In genomic region chr12:51390457-51391046, GRCh38 we compare ENCODE assay signal across 9 cellular contexts. TPM values are rescaled to one million over a fixed set of nuclear protein-coding genes. Genes with fewer than 3 reads are reported as not detected.
DNase-seq lines count a peak whose midpoint lies in the region; ATAC-seq and TF ChIP-seq lines count a peak whose summit lies in the region.
"Had no signal": no experiment of that assay in that cellular context is flagged by ENCODE, and none has a peak within 500 bp of the region (broad histone marks: within the 10 kb centered on the region; RNA-seq: fewer than 3 reads in every experiment).

No MANE protein-coding gene starts in this region.

- ATAC-seq in activated CD8-positive, alpha-beta T cell treated with anti-CD3 and anti-CD28 coated beads for 36 hours = no peak

- H3K27me3 Mint-ChIP-seq in activated CD4-positive, alpha-beta T cell treated with anti-CD3 and anti-CD28 coated beads, Interleukin-2, amount 10 ng/mL, durations not matched to agents 7 days and 5 days = no peaks in the 10 kb centered on the region
- H3K27me3 Mint-ChIP-seq in activated CD8-positive, alpha-beta T cell treated with anti-CD3 and anti-CD28 coated beads for 36 hours = no peaks in the 10 kb centered on the region

- DNase-seq in activated CD4-positive, alpha-beta T cell treated with anti-CD3 and anti-CD28 coated beads, Interleukin-2, amount 10 ng/mL, durations not matched to agents 7 days and 5 days = no peak
- no peak for DNase-seq in activated CD4-positive, alpha-beta T cell treated with anti-CD3 and anti-CD28 coated beads for 1 hour
- no peak for DNase-seq in activated CD8-positive, alpha-beta T cell treated with anti-CD3 and anti-CD28 coated beads for 36 hours
- DNase-seq in iPS-NIHi11 (ENCODE audit: low spot score) (peak; percentile 18), RPMI8226 (no peak), H4 (ENCODE audit: low spot score) (no peak), GM10248 (ENCODE audit: extremely low spot score) (no peak)
- DNase-seq: NCI-H187 had no signal

- H3K9me3 Mint-ChIP-seq in activated CD4-positive, alpha-beta T cell treated with anti-CD3 and anti-CD28 coated beads, Interleukin-2, amount 10 ng/mL, durations not matched to agents 7 days and 5 days = no peaks in the 10 kb centered on the region
- H3K9me3 Mint-ChIP-seq in activated CD8-positive, alpha-beta T cell treated with anti-CD3 and anti-CD28 coated beads for 36 hours = no peaks in the 10 kb centered on the region

- peaks cover 76% of the 10 kb centered on the region for H3K4me1 Mint-ChIP-seq in activated CD4-positive, alpha-beta T cell treated with anti-CD3 and anti-CD28 coated beads, Interleukin-2, amount 10 ng/mL, durations not matched to agents 7 days and 5 days
- H3K4me1 Mint-ChIP-seq in activated CD8-positive, alpha-beta T cell treated with anti-CD3 and anti-CD28 coated beads for 36 hours (ENCODE audit: low read depth) = peaks cover 70% of the 10 kb centered on the region

- no peak for TF ChIP-seq CTCF in activated CD8-positive, alpha-beta T cell treated with anti-CD3 and anti-CD28 coated beads for 36 hours (IDR thresholded peaks at IDR 0.05)
- TF ChIP-seq CTCF in GM10248 (IDR thresholded peaks at IDR 0.05; ENCODE audit: control extremely low read depth, extremely low read depth, low read depth, missing control alignments) = no peak

- H3K27ac ChIP-seq in subcutaneous abdominal adipose tissue (ENCODE audit: low read depth, low read length) = peak overlapping the region; percentile 60

- peak overlapping the region in 4 of 5 donors; percentile 51 to 65 (median 62) for H3K4me3 ChIP-seq in subcutaneous abdominal adipose tissue (ENCODE audit: low read depth in 1 of 5, low read length in 5 of 5)

- CTCF ChIA-PET in activated CD4-positive, alpha-beta T cell treated with anti-CD3 and anti-CD28 coated beads, Interleukin-2, amount 10 ng/mL, durations not matched to agents 7 days and 5 days (lab: Charles Lee) = interaction anchor here (1.5 kb wide), 1 partner anchor 21 kb away, joined by 3 read pairs; no protein-coding TSS in a partner anchor
- CTCF ChIA-PET in activated CD8-positive, alpha-beta T cell treated with anti-CD3 and anti-CD28 coated beads for 36 hours (lab: Charles Lee) = interaction anchor here (1.2 kb wide), 1 partner anchor 429 kb away, joined by 4 read pairs; no protein-coding TSS in a partner anchor
- CTCF ChIA-PET in GM10248 (lab: Yijun Ruan, JAX) = interaction anchor here (0.9 to 2.4 kb wide), 6 partner anchors 21 to 40 kb away, joined by 3 to 6 read pairs (median 4); partner anchors contain the start of gene SLC4A8

- intact Hi-C loops in activated CD8-positive, alpha-beta T cell treated with anti-CD3 and anti-CD28 coated beads for 36 hours (cut with micrococcal nuclease) = no loop called here

- H3K9me3 ChIP-seq in subcutaneous abdominal adipose tissue (ENCODE audit: control insufficient read depth in 5 of 5, low read length in 5 of 5) = no peaks in the 10 kb centered on the region

- H3K36me3 Mint-ChIP-seq in activated CD4-positive, alpha-beta T cell treated with anti-CD3 and anti-CD28 coated beads, Interleukin-2, amount 10 ng/mL, durations not matched to agents 7 days and 5 days (ENCODE audit: low read depth) = peaks cover 2% of the 10 kb centered on the region
- peaks cover 7% of the 10 kb centered on the region for H3K36me3 Mint-ChIP-seq in activated CD8-positive, alpha-beta T cell treated with anti-CD3 and anti-CD28 coated beads for 36 hours (ENCODE audit: low read depth)

- peaks cover 0 to 19% (median 10%) of the 10 kb centered on the region in 5 donors for H3K27me3 ChIP-seq in subcutaneous abdominal adipose tissue (ENCODE audit: control insufficient read depth in 5 of 5, insufficient read depth in 4 of 5, low read length in 5 of 5)

- H3K4me1 ChIP-seq in subcutaneous abdominal adipose tissue (ENCODE audit: control insufficient read depth in 5 of 5, insufficient read depth in 5 of 5, low read length in 5 of 5) = peaks cover 0 to 54% (median 19%) of the 10 kb centered on the region in 5 donors

- H3K4me3 Mint-ChIP-seq in activated CD4-positive, alpha-beta T cell treated with anti-CD3 and anti-CD28 coated beads, Interleukin-2, amount 10 ng/mL, durations not matched to agents 7 days and 5 days = peak overlapping the region; percentile 89
- H3K4me3 Mint-ChIP-seq in activated CD8-positive, alpha-beta T cell treated with anti-CD3 and anti-CD28 coated beads for 36 hours = peak overlapping the region; percentile 89

- H3K27ac Mint-ChIP-seq in activated CD4-positive, alpha-beta T cell treated with anti-CD3 and anti-CD28 coated beads, Interleukin-2, amount 10 ng/mL, durations not matched to agents 7 days and 5 days = peak overlapping the region; percentile 89
- peak overlapping the region; percentile 78 for H3K27ac Mint-ChIP-seq in activated CD8-positive, alpha-beta T cell treated with anti-CD3 and anti-CD28 coated beads for 36 hours

- no peaks in the 10 kb centered on the region for H3K36me3 ChIP-seq in subcutaneous abdominal adipose tissue (ENCODE audit: control insufficient read depth in 5 of 5, insufficient read depth in 5 of 5, low read length in 5 of 5)

- peak overlapping the region in 3 of 5 donors; percentile 60 to 65 (median 63) for H3K9ac ChIP-seq in subcutaneous abdominal adipose tissue (ENCODE audit: low read length in 5 of 5)

- POLR2A ChIA-PET in activated CD4-positive, alpha-beta T cell treated with anti-CD3 and anti-CD28 coated beads, Interleukin-2, amount 10 ng/mL, durations not matched to agents 7 days and 5 days (lab: Charles Lee) = no interaction called here
- POLR2A ChIA-PET in activated CD8-positive, alpha-beta T cell treated with anti-CD3 and anti-CD28 coated beads for 36 hours (lab: Charles Lee) = interaction anchor here (1.0 to 4.6 kb wide), 5 partner anchors 8 to 430 kb away, joined by 3 to 30 read pairs (median 6); no protein-coding TSS in a partner anchor
- POLR2A ChIA-PET in GM10248 (lab: Yijun Ruan, JAX) = interaction anchor here (1.4 kb wide), 1 partner anchor 22 kb away, joined by 4 read pairs; no protein-coding TSS in a partner anchor

RNA-seq across cellular contexts. Expression of gene GALNT6, which starts 0.7 kb away (rescaled TPM):
- total RNA-seq in activated CD4-positive, alpha-beta T cell treated with anti-CD3 and anti-CD28 coated beads, Interleukin-2, amount 10 ng/mL, durations not matched to agents 7 days and 5 days = 10 to 100 TPM; 17.5 to 18.9 TPM
- total RNA-seq in activated CD8-positive, alpha-beta T cell treated with anti-CD3 and anti-CD28 coated beads for 36 hours = 10 to 100 TPM; 18.0 to 22.3 TPM
- total RNA-seq in H4 (2014; rRNA removed; shearing (Covaris generic)) = 0.06 TPM in 1 of 2 replicates, not detected in the other

RNA-seq across cellular contexts. Expression of gene SLC4A8, which starts 34.1 kb away (rescaled TPM):
- 1 to 10 TPM; 2.9 to 4.4 TPM for total RNA-seq in activated CD4-positive, alpha-beta T cell treated with anti-CD3 and anti-CD28 coated beads, Interleukin-2, amount 10 ng/mL, durations not matched to agents 7 days and 5 days
- 1 to 10 TPM; 1.1 to 2.7 TPM for total RNA-seq in activated CD8-positive, alpha-beta T cell treated with anti-CD3 and anti-CD28 coated beads for 36 hours
- 2.1 and 2.6 TPM in 2 replicates for total RNA-seq in H4 (2014; rRNA removed; shearing (Covaris generic))

RNA-seq across cellular contexts. Expression of gene CELA1, which starts 44.1 kb away (rescaled TPM):
- not detected for total RNA-seq in activated CD4-positive, alpha-beta T cell treated with anti-CD3 and anti-CD28 coated beads, Interleukin-2, amount 10 ng/mL, durations not matched to agents 7 days and 5 days
- under 1 TPM in 1 of 2 experiments, not detected in 1; 0.29 TPM for total RNA-seq in activated CD8-positive, alpha-beta T cell treated with anti-CD3 and anti-CD28 coated beads for 36 hours
- total RNA-seq in H4 (2014; rRNA removed; shearing (Covaris generic)) = not detected in 2 replicates

Comparison
In these comparisons a context has a peak if more than half of its experiments do, and no peak if none do; other contexts are left out.
1. RNA of gene GALNT6, which starts 0.7 kb away (total RNA-seq): 18.0 to 22.3 TPM in activated CD8-positive, alpha-beta T cell treated with anti-CD3 and anti-CD28 coated beads for 36 hours and 17.5 to 18.9 TPM in activated CD4-positive, alpha-beta T cell treated with anti-CD3 and anti-CD28 coated beads, Interleukin-2, amount 10 ng/mL, durations not matched to agents 7 days and 5 days; 0.06 TPM in H4; every median in the first group is over 10 times any median in the second.